ENCODE assay signal across 26 cellular contexts in the genomic region with DNA sequence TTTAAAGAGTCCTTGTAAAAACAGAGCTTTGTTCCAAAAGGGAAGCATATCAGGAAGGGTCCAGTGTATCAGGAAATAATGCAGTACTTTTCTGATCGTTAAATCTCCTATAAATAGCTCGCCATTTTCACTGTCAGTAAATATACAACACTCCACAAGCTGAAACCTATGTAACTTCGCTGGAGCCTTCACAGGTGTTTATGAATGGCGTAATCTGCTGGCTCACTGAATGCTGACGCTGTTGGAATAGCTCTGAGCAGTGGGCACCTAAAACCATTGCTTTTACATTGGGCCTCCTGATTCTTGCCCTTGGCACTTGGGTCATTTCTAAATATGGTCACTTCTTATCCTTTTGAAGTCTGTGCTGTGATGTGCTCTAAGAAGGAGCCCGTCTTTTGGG. TPM values are rescaled to one million over a fixed set of nuclear protein-coding genes. Genes with fewer than 3 reads are reported as not detected.
"Had no signal": no experiment of that assay in that cellular context is flagged by ENCODE, and none has a peak within 500 bp of the region (broad histone marks: within the 10 kb centered on the region; RNA-seq: fewer than 3 reads in every experiment).

No MANE protein-coding gene starts in this region.

- H3K36me3 Mint-ChIP-seq: natural killer cell had no signal

- H3K9me3 ChIP-seq: breast epithelium, pancreas, psoas muscle, right atrium auricular region, spleen, tibial artery had no signal

- DNase-seq: activated CD8-positive, alpha-beta memory T cell treated with anti-CD3 and anti-CD28 coated beads for 24 hours; activated CD8-positive, alpha-beta memory T cell treated with anti-CD3 and anti-CD28 coated beads, Interleukin-2, amount 50 U/mL, for 4 hours; activated naive CD4-positive, alpha-beta T cell treated with anti-CD3 and anti-CD28 coated beads for 36 hours; activated T-cell treated with anti-CD3 and anti-CD28 coated beads, Interleukin-2, amount 50 U/mL, for 4 hours; aorta; effector memory CD8-positive, alpha-beta T cell; foreskin melanocyte; immature natural killer cell; mammary epithelial cell; midbrain; natural killer cell; psoas muscle; spleen; stimulated activated CD4-positive, alpha-beta T cell treated with anti-CD3 and anti-CD28 coated beads, Interleukin-4, amount 100 ng/mL, for 24 hours; stimulated activated naive CD8-positive, alpha-beta T cell treated with anti-CD3 and anti-CD28 coated beads, Interleukin-15, Interleukin-2, amounts not matched to agents 100 U/mL and 50 U/mL, for 24 hours; T1000; tibial artery had no signal

- H3K27ac Mint-ChIP-seq: activated naive CD4-positive, alpha-beta T cell treated with anti-CD3 and anti-CD28 coated beads for 36 hours; activated T-helper 2 cell treated with anti-CD3 and anti-CD28 coated beads, Interferon-gamma antibody, Interleukin-2, Interleukin-4, amounts not matched to agents 10 μg/mL and 5 μg/mL and 100 μg/mL, durations not matched to agents 14 hours and 24 hours and 36 hours; effector memory CD8-positive, alpha-beta T cell; immature natural killer cell; natural killer cell; WTC11 had no signal

- ATAC-seq: activated T-cell treated with anti-CD3 and anti-CD28 coated beads, Interleukin-2, amount 50 U/mL, for 4 hours; effector memory CD8-positive, alpha-beta T cell; esophagus mucosa; left lobe of liver; natural killer cell; psoas muscle; stimulated activated naive CD8-positive, alpha-beta T cell treated with anti-CD3 and anti-CD28 coated beads, Interleukin-15, Interleukin-2, amounts not matched to agents 100 U/mL and 50 U/mL, for 24 hours; WTC11 had no signal

- H3K27me3 ChIP-seq: pancreas had no signal

- H3K4me3 Mint-ChIP-seq: activated naive CD4-positive, alpha-beta T cell treated with anti-CD3 and anti-CD28 coated beads for 36 hours; activated T-cell treated with anti-CD3 and anti-CD28 coated beads, Interleukin-2, amount 50 U/mL, for 4 hours; central memory CD8-positive, alpha-beta T cell; effector memory CD8-positive, alpha-beta T cell; immature natural killer cell; natural killer cell; WTC11 had no signal

- H3K9me3 Mint-ChIP-seq: activated naive CD4-positive, alpha-beta T cell treated with anti-CD3 and anti-CD28 coated beads for 36 hours; activated T-cell treated with anti-CD3 and anti-CD28 coated beads, Interleukin-2, amount 50 U/mL, for 4 hours; activated T-helper 2 cell treated with anti-CD3 and anti-CD28 coated beads, Interferon-gamma antibody, Interleukin-2, Interleukin-4, amounts not matched to agents 10 μg/mL and 5 μg/mL and 100 μg/mL, durations not matched to agents 14 hours and 24 hours and 36 hours; central memory CD8-positive, alpha-beta T cell; effector memory CD8-positive, alpha-beta T cell; immature natural killer cell; natural killer cell; WTC11 had no signal

- H3K36me3 ChIP-seq: breast epithelium, pancreas, right atrium auricular region, spleen, tibial artery had no signal

- H3K4me3 ChIP-seq: breast epithelium, pancreas, psoas muscle, right atrium auricular region, spleen, tibial artery had no signal

- H3K27ac ChIP-seq: breast epithelium, psoas muscle, right atrium auricular region, spleen, tibial artery had no signal

RNA-seq across cellular contexts. Expression of a gene that starts 4.3 kb away (rescaled TPM):
- total RNA-seq: activated naive CD4-positive, alpha-beta T cell treated with anti-CD3 and anti-CD28 coated beads for 36 hours; activated T-helper 2 cell treated with anti-CD3 and anti-CD28 coated beads, Interferon-gamma antibody, Interleukin-2, Interleukin-4, amounts not matched to agents 10 μg/mL and 5 μg/mL and 100 μg/mL, durations not matched to agents 14 hours and 24 hours and 36 hours; T-helper 1 cell treated with Interleukin-12 subunit alpha and Interleukin-12 subunit beta and Interleukin-4 antibody, amounts not matched to agents 30 ng/mL and 1 ng/mL, for 36 hours had no signal
- polyA plus RNA-seq: immature natural killer cell, mammary epithelial cell had no signal
